Comparison of ENCODE assay signal across 9 cellular contexts in genomic region chr16:1781254-1781653, GRCh38. TPM values are rescaled to one million over a fixed set of nuclear protein-coding genes. Genes with fewer than 3 reads are reported as not detected.
DNase-seq lines count a peak whose midpoint lies in the region; ATAC-seq, FAIRE-seq and TF ChIP-seq lines count a peak whose summit lies in the region.
"Had no signal": no experiment of that assay in that cellular context is flagged by ENCODE, and none has a peak within 500 bp of the region (broad histone marks: within the 10 kb centered on the region; RNA-seq: fewer than 3 reads in every experiment).

No MANE protein-coding gene starts in this region.

- POLR2A ChIA-PET in SK-N-SH (lab: Yijun Ruan, JAX), result interaction anchor here (1.1 to 2.2 kb wide), 4 partner anchors 10 to 151 kb away, joined by 3 to 24 read pairs (median 6); partner anchors contain the start of genes EME2, FAHD1, HAGH and MRPS34
- POLR2A ChIA-PET in HepG2 (lab: Yijun Ruan, JAX), result interaction anchor here (2.0 to 4.4 kb wide), 3 partner anchors 9 to 159 kb away, joined by 16 to 57 read pairs (median 38); partner anchors contain the start of genes EME2, IGFALS and MRPS34

- TF ChIP-seq RAD21 in SK-N-SH (IDR thresholded peaks at IDR 0.05; ENCODE audit: low read length) (no peak), HepG2 (CRISPR knock-in tag; IDR thresholded peaks at IDR 0.05) (no peak)

- CTCF ChIA-PET in SK-N-SH (lab: Yijun Ruan, JAX) (interaction anchor here (4.3 kb wide), 1 partner anchor 7 kb away, joined by 40 read pairs; the partner anchor contains the start of genes EME2 and MRPS34), HepG2 (lab: Yijun Ruan, JAX; ENCODE audit: low intra/inter-chr PET ratio, low total read pairs) (no interaction called here)

- TF ChIP-seq CTCF in SK-N-SH (IDR thresholded peaks at IDR 0.05) (no peak), body of pancreas (IDR thresholded peaks at IDR 0.05) (no peak), HepG2 (CRISPR knock-in tag; IDR thresholded peaks at IDR 0.05) (no peak), thoracic aorta (IDR thresholded peaks at IDR 0.05) (no peak), omental fat pad (IDR thresholded peaks at IDR 0.05) (no peak)

- no peak for ATAC-seq in SK-N-SH treated with all-trans-retinoic acid at 6 μM for 48 hours
- no peak for ATAC-seq in body of pancreas
- no peak for ATAC-seq in HepG2
- ATAC-seq in thoracic aorta (ENCODE audit: insufficient number of reproducible peaks, low FRiP score, low read depth), result no peak
- ATAC-seq in omental fat pad (ENCODE audit: low FRiP score), result no peak

- FAIRE-seq in HepG2 (lab: Jason Lieb, UNC), result no peak
- FAIRE-seq: A204.1 had no signal

- peaks cover 48% of the 10 kb centered on the region for H3K79me2 ChIP-seq in SK-N-SH (ENCODE audit: insufficient read depth)
- H3K79me2 ChIP-seq in HepG2 (ENCODE audit: insufficient read depth, low read length), result peaks cover 23% of the 10 kb centered on the region

- in situ Hi-C loops in HepG2 (cut with HindIII; ENCODE audit: extremely low pct_ligation_motif_present, low pct_unique_long_range_greater_than_20kb), result loop anchor here (5.0 kb wide), 1 partner anchor 41 kb away; no protein-coding TSS in a partner anchor

- H3K9me3 ChIP-seq in SK-N-SH, result no peaks in the 10 kb centered on the region
- H3K9me3 ChIP-seq in body of pancreas, result no peaks in the 10 kb centered on the region
- H3K9me3 ChIP-seq in HepG2 (ENCODE audit: low read length), result no peaks in the 10 kb centered on the region
- H3K9me3 ChIP-seq in thoracic aorta, result no peaks in the 10 kb centered on the region

- TF ChIP-seq POLR2A in body of pancreas (IDR thresholded peaks at IDR 0.05) (no peak), HepG2 (IDR thresholded peaks at IDR 0.05; ENCODE audit: insufficient read depth in 1 of 2, low read depth in 2 of 2, low read length in 2 of 2) (no peak)

- H4K20me1 ChIP-seq in SK-N-SH (ENCODE audit: insufficient read depth), result peaks cover 10% of the 10 kb centered on the region; the same call in 1 of the 2 replicates
- peaks cover 4% of the 10 kb centered on the region; the same call in 1 of the 2 replicates for H4K20me1 ChIP-seq in HepG2 (ENCODE audit: insufficient read depth, low read length)

- H3F3A ChIP-seq in SK-N-SH (replicated peaks; ENCODE audit: insufficient read depth), result peaks cover 8% of the 10 kb centered on the region

- H3K36me3 ChIP-seq in SK-N-SH (replicated peaks in 1 of 2; ENCODE audit: control insufficient read depth in 1 of 2, insufficient read depth in 2 of 2, low read length in 1 of 2), result peaks cover 3 to 36% of the 10 kb centered on the region in 2 experiments
- peaks cover 8 to 9% of the 10 kb centered on the region in 2 donors for H3K36me3 ChIP-seq in body of pancreas (replicated peaks in 1 of 2; ENCODE audit: insufficient read depth in 1 of 2, low read depth in 2 of 2)
- H3K36me3 ChIP-seq in HepG2 (replicated peaks in 1 of 2; ENCODE audit: control insufficient read depth in 1 of 2, insufficient read depth in 2 of 2, low read length in 2 of 2), result peaks cover under 1 to 13% of the 10 kb centered on the region in 2 experiments; a peak in 3 of 5 replicates
- H3K36me3 ChIP-seq in thoracic aorta, result peaks cover 27% of the 10 kb centered on the region

- TF ChIP-seq EP300 in SK-N-SH (IDR thresholded peaks at IDR 0.05; ENCODE audit: borderline replicate concordance in 1 of 2, low read depth in 1 of 2, low read length in 1 of 2), result no peak
- no peak for TF ChIP-seq EP300 in HepG2 (IDR thresholded peaks at IDR 0.05; ENCODE audit: low read depth in 2 of 2, low read length in 2 of 2)
- no peak for TF ChIP-seq EP300 in HepG2 (CRISPR knock-in tag; IDR thresholded peaks at IDR 0.05; ENCODE audit: borderline replicate concordance)

- H3K4me2 ChIP-seq in SK-N-SH (peak overlapping the region; percentile 91), HepG2 (ENCODE audit: low read depth, low read length) (peak overlapping the region; percentile 83)

- no peak for DNase-seq in SK-N-SH
- peak in 1 of 4 donors; percentile 12 for DNase-seq in body of pancreas
- DNase-seq in HepG2 (ENCODE audit: low spot score), result no peak
- no peak for DNase-seq in thoracic aorta (ENCODE audit: low spot score)
- no peak for DNase-seq in omental fat pad (ENCODE audit: low spot score)
- no peak for DNase-seq in NOMO-1 treated with dmso at 0.1 percent for 144 hours (lab: John Stamatoyannopoulos, UW; ENCODE audit: unreplicated experiment)
- DNase-seq in activated CD8-positive, alpha-beta memory T cell treated with anti-CD3 and anti-CD28 coated beads, Interleukin-2, amount 50 U/mL, for 48 hours, result no peak

- H3K27ac ChIP-seq in SK-N-SH (ENCODE audit: low read depth in 2 of 2, low read length in 1 of 2), result no peak overlapping the region
- peak overlapping the region; percentile 84 to 95 (median 94) for H3K27ac ChIP-seq in body of pancreas
- H3K27ac ChIP-seq in HepG2 (ENCODE audit: extremely low read length, insufficient read depth, low read length), result peak overlapping the region; percentile 63
- peak overlapping the region; percentile 77 to 93 for H3K27ac ChIP-seq in thoracic aorta

- intact Hi-C loops in body of pancreas (cut with DNase I) (no loop called here), HepG2 (cut with micrococcal nuclease; ENCODE audit: unreplicated experiment) (loop anchor here (5.0 kb wide), 1 partner anchor 46 kb away; the partner anchor contains the start of genes FAHD1 and HAGH)

- peak overlapping the region; percentile 73; the same call in 1 of the 2 replicates for H3K9ac ChIP-seq in SK-N-SH
- peak overlapping the region; percentile 78 for H3K9ac ChIP-seq in HepG2 (ENCODE audit: insufficient read depth, low read depth, low read length)

- H3K4me3 ChIP-seq in SK-N-SH (ENCODE audit: low read depth in 2 of 2, low read length in 1 of 2), result peak overlapping the region; percentile 77 to 90
- H3K4me3 ChIP-seq in body of pancreas, result peak overlapping the region; percentile 57 to 77
- H3K4me3 ChIP-seq in HepG2 (replicated peaks in 1 of 3; ENCODE audit: insufficient read depth in 1 of 3, low read depth in 2 of 3, low read length in 3 of 3), result peak overlapping the region; percentile 80 to 96 (median 89)
- peak overlapping the region; percentile 89 for H3K4me3 ChIP-seq in thoracic aorta

- H3K4me1 ChIP-seq in SK-N-SH (ENCODE audit: control insufficient read depth in 1 of 2, insufficient read depth in 2 of 2, low read depth in 1 of 2, low read length in 1 of 2) (peaks cover 0 to 8% of the 10 kb centered on the region in 2 experiments; a peak in 1 of 4 replicates), body of pancreas (peaks cover 54% of the 10 kb centered on the region), HepG2 (ENCODE audit: insufficient read depth, low read length) (peaks cover 22% of the 10 kb centered on the region), thoracic aorta (ENCODE audit: control insufficient read depth in 1 of 2, low read depth in 2 of 2) (peaks cover 14 to 39% of the 10 kb centered on the region in 2 donors)

- H2AFZ ChIP-seq in SK-N-SH (ENCODE audit: low read depth) (no peak overlapping the region), HepG2 (ENCODE audit: low read length) (no peak overlapping the region)

- no peaks in the 10 kb centered on the region for H3K27me3 ChIP-seq in SK-N-SH (ENCODE audit: insufficient read depth)
- no peaks in the 10 kb centered on the region for H3K27me3 ChIP-seq in body of pancreas
- peaks cover 0 to 2% of the 10 kb centered on the region in 2 experiments; a peak in 1 of 5 replicates for H3K27me3 ChIP-seq in HepG2 (ENCODE audit: control insufficient read depth in 1 of 2, insufficient read depth in 2 of 2, low read length in 2 of 2)
- H3K27me3 ChIP-seq in thoracic aorta (replicated peaks; ENCODE audit: insufficient read depth), result no peaks in the 10 kb centered on the region

- WGBS in SK-N-SH (ENCODE audit: low lambda C conversion rate), result 58% methylated on average over 10 of the region's 20 CpGs
- 48 to 57% methylated on average over 4 to 20 of the region's 20 CpGs for WGBS in body of pancreas, 2 donors
- WGBS in HepG2 (ENCODE audit: low lambda C conversion rate), result 94% methylated on average over 11 of the region's 20 CpGs

- no TSS peak for BruUV-seq in HepG2 (replicated peaks; lab: Mats Ljungman, UMichigan)

- H3K9me2 ChIP-seq in SK-N-SH, result no peaks in the 10 kb centered on the region

RNA-seq across cellular contexts. Expression of gene SPSB3, which starts 1.1 kb away (rescaled TPM):
- polyA plus RNA-seq in SK-N-SH (2012; rRNA removed) (40.6 and 41.6 TPM in 2 replicates), HepG2 (2011; rRNA removed) (21.9 and 26.7 TPM in 2 replicates)
- polyA plus RNA-seq in SK-N-SH (2012; cell fraction: cytosol; rRNA removed), result 8.8 and 17.6 TPM in 2 replicates
- 245 and 398 TPM in 2 replicates for polyA plus RNA-seq in SK-N-SH (2012; cell fraction: nucleus; rRNA removed)
- total RNA-seq in body of pancreas (10 to 100 TPM; 95.9 to 97.8 TPM), HepG2 (2016; rRNA removed; fragmentation: Illumina TruSeq; extraction: Trizol) (8.2 and 13.2 TPM in 2 replicates), thoracic aorta (10 to 100 TPM; 60.9 to 79.3 TPM), omental fat pad (10 to 100 TPM; 39.5 to 88.1 (median 50.7) TPM)
- 8.6 and 9.9 TPM in 2 replicates for total RNA-seq in HepG2 (2016; cell fraction: cytosol; rRNA removed; fragmentation: Illumina TruSeq; extraction: Trizol; ENCODE audit: low read depth)
- 6.5 and 13.8 TPM in 2 replicates for total RNA-seq in HepG2 (2016; cell fraction: insoluble cytoplasmic fraction; rRNA removed; fragmentation: Illumina TruSeq; extraction: Trizol)
- 9.4 and 12.7 TPM in 2 replicates for total RNA-seq in HepG2 (2016; cell fraction: membrane; rRNA removed; fragmentation: Illumina TruSeq; extraction: Trizol)
- total RNA-seq in HepG2 (2016; cell fraction: nucleus; rRNA removed; fragmentation: Illumina TruSeq; extraction: Trizol), result 14.1 and 16.2 TPM in 2 replicates
- 15.4 and 25.3 TPM in 2 replicates for polyA plus RNA-seq in HepG2 (2011; cell fraction: cytosol; rRNA removed)
- 142 and 184 TPM in 2 replicates for polyA plus RNA-seq in HepG2 (2011; cell fraction: nucleus; rRNA removed)
- 12.3 and 24.9 TPM in 2 replicates for polyA plus RNA-seq in HepG2 (2012)
- polyA plus RNA-seq in HepG2 (2016; cell fraction: cytosol; fragmentation: Illumina TruSeq; extraction: Trizol; ENCODE audit: low read depth), result 6.4 and 7.5 TPM in 2 replicates
- polyA plus RNA-seq in HepG2 (2016; cell fraction: insoluble cytoplasmic fraction; fragmentation: Illumina TruSeq; extraction: Trizol; ENCODE audit: low read depth), result 7.6 and 8.0 TPM in 2 replicates
- 6.8 and 7.3 TPM in 2 replicates for polyA plus RNA-seq in HepG2 (2016; cell fraction: membrane; fragmentation: Illumina TruSeq; extraction: Trizol; ENCODE audit: low read depth)
- 29.9 and 32.1 TPM in 2 replicates for polyA plus RNA-seq in HepG2 (2016; cell fraction: nucleus; fragmentation: Illumina TruSeq; extraction: Trizol; ENCODE audit: insufficient read depth, low read depth)
- polyA minus RNA-seq in HepG2 (2011; rRNA and poly(A)+ RNA removed; ENCODE audit: low replicate concordance), result 15.4 and 19.4 TPM in 2 replicates
- 4.5 and 8.0 TPM in 2 replicates for polyA minus RNA-seq in HepG2 (2011; cell fraction: cytosol; rRNA and poly(A)+ RNA removed)
- polyA minus RNA-seq in HepG2 (2011; cell fraction: nucleus; rRNA and poly(A)+ RNA removed), result 12.4 and 13.7 TPM in 2 replicates

RNA-seq across cellular contexts. Expression of gene NUBP2, which starts 1.5 kb away (rescaled TPM):
- polyA plus RNA-seq in SK-N-SH (2012; rRNA removed), result 73.2 and 75.4 TPM in 2 replicates
- polyA plus RNA-seq in SK-N-SH (2012; cell fraction: cytosol; rRNA removed), result 30.1 and 51.3 TPM in 2 replicates
- 98.8 and 129 TPM in 2 replicates for polyA plus RNA-seq in SK-N-SH (2012; cell fraction: nucleus; rRNA removed)
- total RNA-seq in body of pancreas, result 10 to 100 TPM; 61.0 to 72.6 TPM
- 43.8 and 61.5 TPM in 2 replicates for total RNA-seq in HepG2 (2016; rRNA removed; fragmentation: Illumina TruSeq; extraction: Trizol)
- 45.7 and 50.6 TPM in 2 replicates for total RNA-seq in HepG2 (2016; cell fraction: cytosol; rRNA removed; fragmentation: Illumina TruSeq; extraction: Trizol; ENCODE audit: low read depth)
- 43.0 and 67.3 TPM in 2 replicates for total RNA-seq in HepG2 (2016; cell fraction: insoluble cytoplasmic fraction; rRNA removed; fragmentation: Illumina TruSeq; extraction: Trizol)
- 59.0 and 63.2 TPM in 2 replicates for total RNA-seq in HepG2 (2016; cell fraction: membrane; rRNA removed; fragmentation: Illumina TruSeq; extraction: Trizol)
- 26.2 and 29.2 TPM in 2 replicates for total RNA-seq in HepG2 (2016; cell fraction: nucleus; rRNA removed; fragmentation: Illumina TruSeq; extraction: Trizol)
- 25.7 and 33.5 TPM in 2 replicates for polyA plus RNA-seq in HepG2 (2011; rRNA removed)
- polyA plus RNA-seq in HepG2 (2011; cell fraction: cytosol; rRNA removed), result 26.7 and 51.2 TPM in 2 replicates
- polyA plus RNA-seq in HepG2 (2011; cell fraction: nucleus; rRNA removed), result 80.7 and 89.5 TPM in 2 replicates
- polyA plus RNA-seq in HepG2 (2012), result 19.8 and 31.7 TPM in 2 replicates
- polyA plus RNA-seq in HepG2 (2016; cell fraction: cytosol; fragmentation: Illumina TruSeq; extraction: Trizol; ENCODE audit: low read depth), result 46.9 and 52.9 TPM in 2 replicates
- polyA plus RNA-seq in HepG2 (2016; cell fraction: insoluble cytoplasmic fraction; fragmentation: Illumina TruSeq; extraction: Trizol; ENCODE audit: low read depth), result 40.4 and 46.6 TPM in 2 replicates
- polyA plus RNA-seq in HepG2 (2016; cell fraction: membrane; fragmentation: Illumina TruSeq; extraction: Trizol; ENCODE audit: low read depth), result 47.2 and 53.9 TPM in 2 replicates
- 63.4 and 63.9 TPM in 2 replicates for polyA plus RNA-seq in HepG2 (2016; cell fraction: nucleus; fragmentation: Illumina TruSeq; extraction: Trizol; ENCODE audit: insufficient read depth, low read depth)
- polyA minus RNA-seq in HepG2 (2011; rRNA and poly(A)+ RNA removed; ENCODE audit: low replicate concordance), result 21.1 and 26.9 TPM in 2 replicates
- polyA minus RNA-seq in HepG2 (2011; cell fraction: cytosol; rRNA and poly(A)+ RNA removed), result 14.3 and 16.7 TPM in 2 replicates
- 12.1 and 14.0 TPM in 2 replicates for polyA minus RNA-seq in HepG2 (2011; cell fraction: nucleus; rRNA and poly(A)+ RNA removed)
- 10 to 100 TPM; 64.6 to 68.5 TPM for total RNA-seq in thoracic aorta
- total RNA-seq in omental fat pad, result 10 to 100 TPM; 49.2 to 85.9 (median 60.2) TPM

RNA-seq across cellular contexts. Expression of gene MRPS34, which starts 8.3 kb away (rescaled TPM):
- polyA plus RNA-seq in SK-N-SH (2012; rRNA removed), result 127 and 156 TPM in 2 replicates
- 111 and 132 TPM in 2 replicates for polyA plus RNA-seq in SK-N-SH (2012; cell fraction: cytosol; rRNA removed)
- polyA plus RNA-seq in SK-N-SH (2012; cell fraction: nucleus; rRNA removed), result 95.4 and 157 TPM in 2 replicates
- total RNA-seq in body of pancreas, result 10 to 100 TPM; 51.4 to 99.6 TPM
- total RNA-seq in HepG2 (2016; rRNA removed; fragmentation: Illumina TruSeq; extraction: Trizol), result 129 and 131 TPM in 2 replicates
- total RNA-seq in HepG2 (2016; cell fraction: cytosol; rRNA removed; fragmentation: Illumina TruSeq; extraction: Trizol; ENCODE audit: low read depth), result 34.5 and 36.0 TPM in 2 replicates
- total RNA-seq in HepG2 (2016; cell fraction: insoluble cytoplasmic fraction; rRNA removed; fragmentation: Illumina TruSeq; extraction: Trizol), result 130 and 146 TPM in 2 replicates
- 51.5 and 64.0 TPM in 2 replicates for total RNA-seq in HepG2 (2016; cell fraction: membrane; rRNA removed; fragmentation: Illumina TruSeq; extraction: Trizol)
- total RNA-seq in HepG2 (2016; cell fraction: nucleus; rRNA removed; fragmentation: Illumina TruSeq; extraction: Trizol), result 59.6 and 64.6 TPM in 2 replicates
- polyA plus RNA-seq in HepG2 (2011; rRNA removed), result 61.3 and 63.5 TPM in 2 replicates
- polyA plus RNA-seq in HepG2 (2011; cell fraction: cytosol; rRNA removed), result 70.4 and 99.7 TPM in 2 replicates
- 83.9 and 98.7 TPM in 2 replicates for polyA plus RNA-seq in HepG2 (2011; cell fraction: nucleus; rRNA removed)
- polyA plus RNA-seq in HepG2 (2012), result 48.9 and 50.7 TPM in 2 replicates
- polyA plus RNA-seq in HepG2 (2016; cell fraction: cytosol; fragmentation: Illumina TruSeq; extraction: Trizol; ENCODE audit: low read depth), result 42.4 and 48.9 TPM in 2 replicates
- 212 and 241 TPM in 2 replicates for polyA plus RNA-seq in HepG2 (2016; cell fraction: insoluble cytoplasmic fraction; fragmentation: Illumina TruSeq; extraction: Trizol; ENCODE audit: low read depth)
- 59.9 and 71.5 TPM in 2 replicates for polyA plus RNA-seq in HepG2 (2016; cell fraction: membrane; fragmentation: Illumina TruSeq; extraction: Trizol; ENCODE audit: low read depth)
- 154 and 163 TPM in 2 replicates for polyA plus RNA-seq in HepG2 (2016; cell fraction: nucleus; fragmentation: Illumina TruSeq; extraction: Trizol; ENCODE audit: insufficient read depth, low read depth)
- 27.6 and 50.7 TPM in 2 replicates for polyA minus RNA-seq in HepG2 (2011; rRNA and poly(A)+ RNA removed; ENCODE audit: low replicate concordance)
- polyA minus RNA-seq in HepG2 (2011; cell fraction: cytosol; rRNA and poly(A)+ RNA removed), result 25.2 and 30.8 TPM in 2 replicates
- polyA minus RNA-seq in HepG2 (2011; cell fraction: nucleus; rRNA and poly(A)+ RNA removed), result 21.9 and 29.5 TPM in 2 replicates
- total RNA-seq in thoracic aorta, result 10 to 100 TPM; 36.9 to 48.3 TPM
- 10 to 100 TPM; 56.8 to 84.2 (median 78.6) TPM for total RNA-seq in omental fat pad

RNA-seq across cellular contexts. Expression of gene EME2, which starts 8.6 kb away (rescaled TPM):
- 10.1 and 15.8 TPM in 2 replicates for polyA plus RNA-seq in SK-N-SH (2012; rRNA removed)
- polyA plus RNA-seq in SK-N-SH (2012; cell fraction: cytosol; rRNA removed), result 1.6 and 2.3 TPM in 2 replicates
- polyA plus RNA-seq in SK-N-SH (2012; cell fraction: nucleus; rRNA removed), result 108 and 136 TPM in 2 replicates
- 10 to 100 TPM; 13.5 to 33.3 TPM for total RNA-seq in body of pancreas
- 1.7 and 7.6 TPM in 2 replicates for total RNA-seq in HepG2 (2016; rRNA removed; fragmentation: Illumina TruSeq; extraction: Trizol)
- total RNA-seq in HepG2 (2016; cell fraction: cytosol; rRNA removed; fragmentation: Illumina TruSeq; extraction: Trizol; ENCODE audit: low read depth), result 0.79 and 1.3 TPM in 2 replicates
- 1.7 and 6.0 TPM in 2 replicates for total RNA-seq in HepG2 (2016; cell fraction: insoluble cytoplasmic fraction; rRNA removed; fragmentation: Illumina TruSeq; extraction: Trizol)
- total RNA-seq in HepG2 (2016; cell fraction: membrane; rRNA removed; fragmentation: Illumina TruSeq; extraction: Trizol), result 1.2 TPM in 2 replicates
- 7.8 and 8.4 TPM in 2 replicates for total RNA-seq in HepG2 (2016; cell fraction: nucleus; rRNA removed; fragmentation: Illumina TruSeq; extraction: Trizol)
- 4.4 and 6.5 TPM in 2 replicates for polyA plus RNA-seq in HepG2 (2011; rRNA removed)
- polyA plus RNA-seq in HepG2 (2011; cell fraction: cytosol; rRNA removed), result 1.3 and 2.0 TPM in 2 replicates
- 81.3 and 90.4 TPM in 2 replicates for polyA plus RNA-seq in HepG2 (2011; cell fraction: nucleus; rRNA removed)
- 3.4 and 4.5 TPM in 2 replicates for polyA plus RNA-seq in HepG2 (2012)
- 0.23 and 0.36 TPM in 2 replicates for polyA plus RNA-seq in HepG2 (2016; cell fraction: cytosol; fragmentation: Illumina TruSeq; extraction: Trizol; ENCODE audit: low read depth)
- 1.7 and 2.2 TPM in 2 replicates for polyA plus RNA-seq in HepG2 (2016; cell fraction: insoluble cytoplasmic fraction; fragmentation: Illumina TruSeq; extraction: Trizol; ENCODE audit: low read depth)
- 0.51 and 0.65 TPM in 2 replicates for polyA plus RNA-seq in HepG2 (2016; cell fraction: membrane; fragmentation: Illumina TruSeq; extraction: Trizol; ENCODE audit: low read depth)
- polyA plus RNA-seq in HepG2 (2016; cell fraction: nucleus; fragmentation: Illumina TruSeq; extraction: Trizol; ENCODE audit: insufficient read depth, low read depth), result 31.9 and 34.1 TPM in 2 replicates
- 5.2 and 6.5 TPM in 2 replicates for polyA minus RNA-seq in HepG2 (2011; rRNA and poly(A)+ RNA removed; ENCODE audit: low replicate concordance)
- polyA minus RNA-seq in HepG2 (2011; cell fraction: cytosol; rRNA and poly(A)+ RNA removed), result 0.79 and 1.3 TPM in 2 replicates
- 17.7 and 19.7 TPM in 2 replicates for polyA minus RNA-seq in HepG2 (2011; cell fraction: nucleus; rRNA and poly(A)+ RNA removed)
- total RNA-seq in thoracic aorta, result 10 to 100 TPM; 23.4 to 29.2 TPM
- 10 to 100 TPM in 1 of 4 donors, 1 to 10 TPM in 3; 5.9 to 16.2 (median 7.1) TPM for total RNA-seq in omental fat pad

RNA-seq across cellular contexts. Expression of gene NME3, which starts 9.9 kb away (rescaled TPM):
- 77.2 and 80.4 TPM in 2 replicates for polyA plus RNA-seq in SK-N-SH (2012; rRNA removed)
- polyA plus RNA-seq in SK-N-SH (2012; cell fraction: cytosol; rRNA removed), result 26.3 and 44.0 TPM in 2 replicates
- 300 and 459 TPM in 2 replicates for polyA plus RNA-seq in SK-N-SH (2012; cell fraction: nucleus; rRNA removed)
- 100 to 1,000 TPM in 1 of 2 donors, 10 to 100 TPM in 1; 62.8 to 113 TPM for total RNA-seq in body of pancreas
- total RNA-seq in HepG2 (2016; rRNA removed; fragmentation: Illumina TruSeq; extraction: Trizol), result 4.9 and 15.9 TPM in 2 replicates
- 27.7 and 30.7 TPM in 2 replicates for total RNA-seq in HepG2 (2016; cell fraction: cytosol; rRNA removed; fragmentation: Illumina TruSeq; extraction: Trizol; ENCODE audit: low read depth)
- 6.6 and 17.1 TPM in 2 replicates for total RNA-seq in HepG2 (2016; cell fraction: insoluble cytoplasmic fraction; rRNA removed; fragmentation: Illumina TruSeq; extraction: Trizol)
- total RNA-seq in HepG2 (2016; cell fraction: membrane; rRNA removed; fragmentation: Illumina TruSeq; extraction: Trizol), result 19.1 and 22.3 TPM in 2 replicates
- total RNA-seq in HepG2 (2016; cell fraction: nucleus; rRNA removed; fragmentation: Illumina TruSeq; extraction: Trizol), result 17.5 and 23.3 TPM in 2 replicates
- polyA plus RNA-seq in HepG2 (2011; rRNA removed), result 10.4 and 13.9 TPM in 2 replicates
- polyA plus RNA-seq in HepG2 (2011; cell fraction: cytosol; rRNA removed), result 7.3 and 17.7 TPM in 2 replicates
- polyA plus RNA-seq in HepG2 (2011; cell fraction: nucleus; rRNA removed), result 96.4 and 121 TPM in 2 replicates
- polyA plus RNA-seq in HepG2 (2012), result 5.5 and 9.1 TPM in 2 replicates
- 21.1 and 24.5 TPM in 2 replicates for polyA plus RNA-seq in HepG2 (2016; cell fraction: cytosol; fragmentation: Illumina TruSeq; extraction: Trizol; ENCODE audit: low read depth)
- 5.3 and 5.8 TPM in 2 replicates for polyA plus RNA-seq in HepG2 (2016; cell fraction: insoluble cytoplasmic fraction; fragmentation: Illumina TruSeq; extraction: Trizol; ENCODE audit: low read depth)
- polyA plus RNA-seq in HepG2 (2016; cell fraction: membrane; fragmentation: Illumina TruSeq; extraction: Trizol; ENCODE audit: low read depth), result 12.6 and 13.9 TPM in 2 replicates
- polyA plus RNA-seq in HepG2 (2016; cell fraction: nucleus; fragmentation: Illumina TruSeq; extraction: Trizol; ENCODE audit: insufficient read depth, low read depth), result 35.8 and 39.3 TPM in 2 replicates
- 2.3 and 4.2 TPM in 2 replicates for polyA minus RNA-seq in HepG2 (2011; rRNA and poly(A)+ RNA removed; ENCODE audit: low replicate concordance)
- polyA minus RNA-seq in HepG2 (2011; cell fraction: cytosol; rRNA and poly(A)+ RNA removed), result 2.1 and 3.5 TPM in 2 replicates
- 8.4 and 9.0 TPM in 2 replicates for polyA minus RNA-seq in HepG2 (2011; cell fraction: nucleus; rRNA and poly(A)+ RNA removed)
- total RNA-seq in thoracic aorta, result 100 to 1,000 TPM in 1 of 2 donors, 10 to 100 TPM in 1; 68.1 to 165 TPM
- 10 to 100 TPM; 51.4 to 83.2 (median 69.6) TPM for total RNA-seq in omental fat pad

Comparison
In these comparisons a context has a peak if more than half of its experiments do, and no peak if none do; other contexts are left out.
1. H3K27ac ChIP-seq: peak in body of pancreas (4 of 4), HepG2 (single experiment) and thoracic aorta (2 of 2); none in SK-N-SH (0 of 2).
2. Peak in every context shown above with its lines, with median percentiles within 50 percentile points of each other: H3K4me3 ChIP-seq.